Comparison of ENCODE assay signal across 1 cellular context in the genomic region with DNA sequence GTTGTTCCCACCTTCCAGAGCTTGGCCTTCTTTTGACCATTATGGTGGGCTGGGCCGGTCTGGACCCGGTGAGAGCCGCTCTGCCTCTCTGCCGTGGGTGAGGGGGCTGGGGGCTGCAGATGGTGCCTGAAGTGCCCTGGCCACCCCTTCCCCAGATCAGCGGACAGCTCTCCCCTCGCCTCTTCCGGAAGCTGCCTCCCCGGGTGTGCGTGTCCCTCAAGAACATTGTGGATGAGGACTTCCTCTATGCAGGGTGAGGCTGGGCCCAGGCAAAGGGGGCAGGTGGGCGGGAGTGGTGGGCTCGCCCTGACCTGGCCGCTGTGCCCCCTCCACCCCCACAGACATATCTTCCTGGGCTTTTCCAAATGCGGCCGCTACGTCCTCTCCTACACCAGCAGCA.
TF ChIP-seq lines count a peak whose summit lies in the region.

No MANE protein-coding gene starts in this region.

TF ChIP-seq in WTC11, 78 proteins besides CTCF, POLR2A, EP300 and RAD21:
- TF ChIP-seq, protein P1, sequence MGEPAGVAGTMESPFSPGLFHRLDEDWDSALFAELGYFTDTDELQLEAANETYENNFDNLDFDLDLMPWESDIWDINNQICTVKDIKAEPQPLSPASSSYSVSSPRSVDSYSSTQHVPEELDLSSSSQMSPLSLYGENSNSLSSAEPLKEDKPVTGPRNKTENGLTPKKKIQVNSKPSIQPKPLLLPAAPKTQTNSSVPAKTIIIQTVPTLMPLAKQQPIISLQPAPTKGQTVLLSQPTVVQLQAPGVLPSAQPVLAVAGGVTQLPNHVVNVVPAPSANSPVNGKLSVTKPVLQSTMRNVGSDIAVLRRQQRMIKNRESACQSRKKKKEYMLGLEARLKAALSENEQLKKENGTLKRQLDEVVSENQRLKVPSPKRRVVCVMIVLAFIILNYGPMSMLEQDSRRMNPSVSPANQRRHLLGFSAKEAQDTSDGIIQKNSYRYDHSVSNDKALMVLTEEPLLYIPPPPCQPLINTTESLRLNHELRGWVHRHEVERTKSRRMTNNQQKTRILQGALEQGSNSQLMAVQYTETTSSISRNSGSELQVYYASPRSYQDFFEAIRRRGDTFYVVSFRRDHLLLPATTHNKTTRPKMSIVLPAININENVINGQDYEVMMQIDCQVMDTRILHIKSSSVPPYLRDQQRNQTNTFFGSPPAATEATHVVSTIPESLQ (CRISPR knock-in tag; IDR thresholded peaks at IDR 0.05): no peak
- no peak for TF ChIP-seq SMAD3 (CRISPR knock-in tag; IDR thresholded peaks at IDR 0.05; ENCODE audit: borderline replicate concordance)
- no peak for TF ChIP-seq NFE2L1 (CRISPR knock-in tag; IDR thresholded peaks at IDR 0.05)
- TF ChIP-seq, protein P2, sequence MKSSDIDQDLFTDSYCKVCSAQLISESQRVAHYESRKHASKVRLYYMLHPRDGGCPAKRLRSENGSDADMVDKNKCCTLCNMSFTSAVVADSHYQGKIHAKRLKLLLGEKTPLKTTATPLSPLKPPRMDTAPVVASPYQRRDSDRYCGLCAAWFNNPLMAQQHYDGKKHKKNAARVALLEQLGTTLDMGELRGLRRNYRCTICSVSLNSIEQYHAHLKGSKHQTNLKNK (CRISPR knock-in tag; IDR thresholded peaks at IDR 0.05): no peak
- no peak for TF ChIP-seq TEAD1 (CRISPR knock-in tag; IDR thresholded peaks at IDR 0.05)
- TF ChIP-seq, protein P3, sequence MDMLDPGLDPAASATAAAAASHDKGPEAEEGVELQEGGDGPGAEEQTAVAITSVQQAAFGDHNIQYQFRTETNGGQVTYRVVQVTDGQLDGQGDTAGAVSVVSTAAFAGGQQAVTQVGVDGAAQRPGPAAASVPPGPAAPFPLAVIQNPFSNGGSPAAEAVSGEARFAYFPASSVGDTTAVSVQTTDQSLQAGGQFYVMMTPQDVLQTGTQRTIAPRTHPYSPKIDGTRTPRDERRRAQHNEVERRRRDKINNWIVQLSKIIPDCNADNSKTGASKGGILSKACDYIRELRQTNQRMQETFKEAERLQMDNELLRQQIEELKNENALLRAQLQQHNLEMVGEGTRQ (CRISPR knock-in tag; IDR thresholded peaks at IDR 0.05): no peak
- TF ChIP-seq, protein P4, sequence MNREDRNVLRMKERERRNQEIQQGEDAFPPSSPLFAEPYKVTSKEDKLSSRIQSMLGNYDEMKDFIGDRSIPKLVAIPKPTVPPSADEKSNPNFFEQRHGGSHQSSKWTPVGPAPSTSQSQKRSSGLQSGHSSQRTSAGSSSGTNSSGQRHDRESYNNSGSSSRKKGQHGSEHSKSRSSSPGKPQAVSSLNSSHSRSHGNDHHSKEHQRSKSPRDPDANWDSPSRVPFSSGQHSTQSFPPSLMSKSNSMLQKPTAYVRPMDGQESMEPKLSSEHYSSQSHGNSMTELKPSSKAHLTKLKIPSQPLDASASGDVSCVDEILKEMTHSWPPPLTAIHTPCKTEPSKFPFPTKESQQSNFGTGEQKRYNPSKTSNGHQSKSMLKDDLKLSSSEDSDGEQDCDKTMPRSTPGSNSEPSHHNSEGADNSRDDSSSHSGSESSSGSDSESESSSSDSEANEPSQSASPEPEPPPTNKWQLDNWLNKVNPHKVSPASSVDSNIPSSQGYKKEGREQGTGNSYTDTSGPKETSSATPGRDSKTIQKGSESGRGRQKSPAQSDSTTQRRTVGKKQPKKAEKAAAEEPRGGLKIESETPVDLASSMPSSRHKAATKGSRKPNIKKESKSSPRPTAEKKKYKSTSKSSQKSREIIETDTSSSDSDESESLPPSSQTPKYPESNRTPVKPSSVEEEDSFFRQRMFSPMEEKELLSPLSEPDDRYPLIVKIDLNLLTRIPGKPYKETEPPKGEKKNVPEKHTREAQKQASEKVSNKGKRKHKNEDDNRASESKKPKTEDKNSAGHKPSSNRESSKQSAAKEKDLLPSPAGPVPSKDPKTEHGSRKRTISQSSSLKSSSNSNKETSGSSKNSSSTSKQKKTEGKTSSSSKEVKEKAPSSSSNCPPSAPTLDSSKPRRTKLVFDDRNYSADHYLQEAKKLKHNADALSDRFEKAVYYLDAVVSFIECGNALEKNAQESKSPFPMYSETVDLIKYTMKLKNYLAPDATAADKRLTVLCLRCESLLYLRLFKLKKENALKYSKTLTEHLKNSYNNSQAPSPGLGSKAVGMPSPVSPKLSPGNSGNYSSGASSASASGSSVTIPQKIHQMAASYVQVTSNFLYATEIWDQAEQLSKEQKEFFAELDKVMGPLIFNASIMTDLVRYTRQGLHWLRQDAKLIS (CRISPR knock-in tag; IDR thresholded peaks at IDR 0.05; ENCODE audit: borderline replicate concordance): no peak
